Comparison of ENCODE assay signal across 21 cellular contexts in the genomic region with DNA sequence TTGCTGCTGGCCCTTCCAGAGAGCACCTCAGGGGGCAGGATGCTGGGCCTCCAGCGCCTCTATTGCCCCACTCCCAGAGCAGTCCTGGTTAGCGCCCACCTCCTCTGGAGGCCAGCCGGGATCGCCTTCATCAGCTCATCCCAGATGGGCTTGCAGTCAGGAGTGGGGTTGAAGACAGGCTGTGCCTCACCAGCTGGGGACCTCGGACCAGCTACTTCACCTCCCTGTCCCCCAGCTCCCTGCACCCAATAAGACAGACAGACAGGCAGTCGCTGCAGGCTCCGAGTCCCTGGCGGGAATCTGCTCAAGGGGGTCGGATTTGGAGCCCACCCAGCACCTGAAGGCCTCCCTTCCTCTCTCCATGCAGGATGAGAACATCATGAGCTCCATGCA.
"Had no signal": no experiment of that assay in that cellular context is flagged by ENCODE, and none has a peak within 500 bp of the region (broad histone marks: within the 10 kb centered on the region; RNA-seq: fewer than 3 reads in every experiment).

No MANE protein-coding gene starts in this region.

- DNase-seq: activated CD4-positive, alpha-beta T cell treated with anti-CD3 and anti-CD28 coated beads for 4 hours; activated CD4-positive, alpha-beta T cell treated with anti-CD3 and anti-CD28 coated beads, Interleukin-2, amount 50 U/mL, for 4 hours; activated naive CD4-positive, alpha-beta T cell; effector CD8-positive, alpha-beta T cell; esophagus squamous epithelium; foreskin melanocyte; naive B cell; nephron progenitor cell; stimulated activated CD4-positive, alpha-beta T cell treated with anti-CD3 and anti-CD28 coated beads, Interleukin-15, amount 100 ng/mL, for 24 hours; stimulated activated CD4-positive, alpha-beta T cell treated with anti-CD3 and anti-CD28 coated beads, Interleukin-2, amount 100 ng/mL, for 24 hours; stimulated activated naive CD4-positive, alpha-beta T cell had no signal

- H3K9ac ChIP-seq: parathyroid adenoma had no signal

- H3K27ac ChIP-seq: breast epithelium, epithelial cell of prostate, parathyroid adenoma, uterus, VCaP had no signal

- H3K4me1 ChIP-seq: breast epithelium, parathyroid adenoma, uterus had no signal

- H3K27me3 ChIP-seq: right atrium auricular region, transverse colon, uterus had no signal

- ATAC-seq: activated naive CD4-positive, alpha-beta T cell treated with anti-CD3 and anti-CD28 coated beads, Interleukin-2, amount 50 U/mL, for 72 hours had no signal

- H2AFZ ChIP-seq: parathyroid adenoma had no signal

- H3K79me2 ChIP-seq: parathyroid adenoma had no signal

- H3K36me3 ChIP-seq: breast epithelium, esophagus squamous epithelium, heart right ventricle, right atrium auricular region, transverse colon, uterus had no signal

- H3K9me3 ChIP-seq: breast epithelium, esophagus squamous epithelium, heart right ventricle, right atrium auricular region, transverse colon, uterus had no signal

- H3K4me3 ChIP-seq: breast epithelium, esophagus squamous epithelium, heart right ventricle, right atrium auricular region, smooth muscle cell, uterus had no signal

- H3K4me2 ChIP-seq: smooth muscle cell had no signal
